In genomic region chr7:150942591-150943452, GRCh38 we compare ENCODE assay signal across 1 cellular context.
A peak's percentile ranks its signal among the peaks of the same experiment; 100 is the strongest.
TF ChIP-seq lines count a peak whose summit lies in the region.

No MANE protein-coding gene starts in this region.

TF ChIP-seq in K562, 482 proteins besides CTCF, POLR2A, EP300 and RAD21:
- TF ChIP-seq FOS (IDR thresholded peaks at IDR 0.05; ENCODE audit: extremely low read depth, insufficient read length): no peak
- no peak for TF ChIP-seq CBFA2T2 (conservative IDR thresholded peaks at IDR 0.05)
- no peak for TF ChIP-seq SMC3 (conservative IDR thresholded peaks at IDR 0.05; ENCODE audit: insufficient read depth, low read depth, low read length)
- 0 out of 2 replicates have a peak, but pooled peaks have one; percentile 18 for TF ChIP-seq SMAD4 (CRISPR knock-in tag; conservative IDR thresholded peaks at IDR 0.05)
- TF ChIP-seq ZFPM2 (CRISPR knock-in tag; IDR thresholded peaks at IDR 0.05): no peak
- no peak for TF ChIP-seq NFXL1 (CRISPR knock-in tag; IDR thresholded peaks at IDR 0.05)
- TF ChIP-seq RBFOX2 (IDR thresholded peaks at IDR 0.05; ENCODE audit: low read depth, low read length): peak; percentile 45; the same call in 1 of the 2 replicates
- TF ChIP-seq ETV6 (IDR thresholded peaks at IDR 0.05; ENCODE audit: borderline replicate concordance in 1 of 2, low read depth in 2 of 2, low read length in 1 of 2): no peak
- 0 out of 2 replicates have a peak, but pooled peaks have one; percentile 27 for TF ChIP-seq ETV6 (CRISPR knock-in tag; IDR thresholded peaks at IDR 0.05; ENCODE audit: borderline replicate concordance)
- TF ChIP-seq ZBTB8A (IDR thresholded peaks at IDR 0.05; ENCODE audit: partially characterized antibody): no peak
- no peak for TF ChIP-seq RBM22 (IDR thresholded peaks at IDR 0.05; ENCODE audit: low read depth, low read length, poor library complexity, severe bottlenecking)
- TF ChIP-seq HDAC2 (IDR thresholded peaks at IDR 0.05): no peak
- TF ChIP-seq NFE2L1 (tag; IDR thresholded peaks at IDR 0.05; ENCODE audit: borderline replicate concordance, low read depth): no peak
- TF ChIP-seq POLR2G (IDR thresholded peaks at IDR 0.05; ENCODE audit: low read depth, low read length): peak; percentile 73
- TF ChIP-seq TRIM28 (IDR thresholded peaks at IDR 0.05): no peak
- no peak for TF ChIP-seq ZNF57 (CRISPR knock-in tag; IDR thresholded peaks at IDR 0.05)
- TF ChIP-seq, protein P1, sequence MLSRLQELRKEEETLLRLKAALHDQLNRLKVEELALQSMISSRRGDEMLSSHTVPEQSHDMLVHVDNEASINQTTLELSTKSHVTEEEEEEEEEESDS (CRISPR knock-in tag; IDR thresholded peaks at IDR 0.05): no peak
- TF ChIP-seq BCOR (IDR thresholded peaks at IDR 0.05): no peak
- TF ChIP-seq PTRF (tag; IDR thresholded peaks at IDR 0.05): no peak
- TF ChIP-seq LCOR (CRISPR knock-in tag; IDR thresholded peaks at IDR 0.05): no peak
- no peak for TF ChIP-seq ZFX (CRISPR knock-in tag; IDR thresholded peaks at IDR 0.05)
- TF ChIP-seq ZC3H4 (CRISPR knock-in tag; IDR thresholded peaks at IDR 0.05; ENCODE audit: borderline replicate concordance): no peak
- TF ChIP-seq PYGO2 (tag; IDR thresholded peaks at IDR 0.05): no peak
- peak; percentile 84 for TF ChIP-seq NFIC (IDR thresholded peaks at IDR 0.05)
- TF ChIP-seq, protein P2, sequence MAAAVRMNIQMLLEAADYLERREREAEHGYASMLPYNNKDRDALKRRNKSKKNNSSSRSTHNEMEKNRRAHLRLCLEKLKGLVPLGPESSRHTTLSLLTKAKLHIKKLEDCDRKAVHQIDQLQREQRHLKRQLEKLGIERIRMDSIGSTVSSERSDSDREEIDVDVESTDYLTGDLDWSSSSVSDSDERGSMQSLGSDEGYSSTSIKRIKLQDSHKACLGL (CRISPR knock-in tag; IDR thresholded peaks at IDR 0.05; ENCODE audit: borderline replicate concordance, poor library complexity, severe bottlenecking): no peak
- no peak for TF ChIP-seq SIN3B (IDR thresholded peaks at IDR 0.05; ENCODE audit: low read depth)
- TF ChIP-seq CBX8 (IDR thresholded peaks at IDR 0.05; ENCODE audit: borderline replicate concordance, extremely low read depth, low read depth, low read length, poor library complexity, severe bottlenecking): no peak
- no peak for TF ChIP-seq HLTF (IDR thresholded peaks at IDR 0.05)
- TF ChIP-seq PHF20 (IDR thresholded peaks at IDR 0.05; ENCODE audit: partially characterized antibody): no peak
- TF ChIP-seq STAT6 (CRISPR knock-in tag; IDR thresholded peaks at IDR 0.05): no peak
- no peak for TF ChIP-seq OTX1 (CRISPR knock-in tag; IDR thresholded peaks at IDR 0.05)
- no peak for TF ChIP-seq ZNF696 (CRISPR knock-in tag; conservative IDR thresholded peaks at IDR 0.05)
- no peak for TF ChIP-seq TFAM (CRISPR knock-in tag; conservative IDR thresholded peaks at IDR 0.05)
- no peak for TF ChIP-seq ZNF589 (CRISPR knock-in tag; IDR thresholded peaks at IDR 0.05; ENCODE audit: low read depth)
- TF ChIP-seq SNRNP70 (optimal IDR thresholded peaks at IDR 0.05; ENCODE audit: low read depth, low read length): no peak
- TF ChIP-seq MAFK (IDR thresholded peaks at IDR 0.05; ENCODE audit: low read length): no peak
- no peak for TF ChIP-seq RBM39 (optimal IDR thresholded peaks at IDR 0.05; ENCODE audit: low read depth, low read length)
- TF ChIP-seq, protein P3, sequence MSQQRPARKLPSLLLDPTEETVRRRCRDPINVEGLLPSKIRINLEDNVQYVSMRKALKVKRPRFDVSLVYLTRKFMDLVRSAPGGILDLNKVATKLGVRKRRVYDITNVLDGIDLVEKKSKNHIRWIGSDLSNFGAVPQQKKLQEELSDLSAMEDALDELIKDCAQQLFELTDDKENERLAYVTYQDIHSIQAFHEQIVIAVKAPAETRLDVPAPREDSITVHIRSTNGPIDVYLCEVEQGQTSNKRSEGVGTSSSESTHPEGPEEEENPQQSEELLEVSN (IDR thresholded peaks at IDR 0.05; ENCODE audit: borderline replicate concordance in 1 of 2, extremely low read depth in 1 of 2, insufficient read depth in 1 of 2, insufficient read length in 1 of 2, low read depth in 1 of 2, low read length in 1 of 2, poor library complexity in 1 of 2, severe bottlenecking in 1 of 2): no peak
- no peak for TF ChIP-seq RHOXF2B (CRISPR knock-in tag; conservative IDR thresholded peaks at IDR 0.05)
- TF ChIP-seq ZFP91 (CRISPR knock-in tag; IDR thresholded peaks at IDR 0.05): 0 out of 2 replicates have a peak, but pooled peaks have one; percentile 9
- TF ChIP-seq SMARCA4 (IDR thresholded peaks at IDR 0.05): no peak
- TF ChIP-seq ZNF384 (IDR thresholded peaks at IDR 0.05; ENCODE audit: low read depth, low read length): no peak
- TF ChIP-seq SP1 (CRISPR knock-in tag; IDR thresholded peaks at IDR 0.05): no peak
- no peak for TF ChIP-seq ZNF592 (IDR thresholded peaks at IDR 0.05)
- TF ChIP-seq CHD4 (IDR thresholded peaks at IDR 0.05; ENCODE audit: insufficient read depth, insufficient replicate concordance, low read depth, low read length, poor library complexity, severe bottlenecking): no peak
- TF ChIP-seq MAZ (CRISPR knock-in tag; conservative IDR thresholded peaks at IDR 0.05 in 1 of 2, IDR thresholded peaks at IDR 0.05 in 1 of 2): 0 out of 4 replicates have a peak, but pooled peaks of 1 of the 2 experiments have one; percentile 30
- TF ChIP-seq, protein P4, sequence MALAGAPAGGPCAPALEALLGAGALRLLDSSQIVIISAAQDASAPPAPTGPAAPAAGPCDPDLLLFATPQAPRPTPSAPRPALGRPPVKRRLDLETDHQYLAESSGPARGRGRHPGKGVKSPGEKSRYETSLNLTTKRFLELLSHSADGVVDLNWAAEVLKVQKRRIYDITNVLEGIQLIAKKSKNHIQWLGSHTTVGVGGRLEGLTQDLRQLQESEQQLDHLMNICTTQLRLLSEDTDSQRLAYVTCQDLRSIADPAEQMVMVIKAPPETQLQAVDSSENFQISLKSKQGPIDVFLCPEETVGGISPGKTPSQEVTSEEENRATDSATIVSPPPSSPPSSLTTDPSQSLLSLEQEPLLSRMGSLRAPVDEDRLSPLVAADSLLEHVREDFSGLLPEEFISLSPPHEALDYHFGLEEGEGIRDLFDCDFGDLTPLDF (CRISPR knock-in tag; IDR thresholded peaks at IDR 0.05): no peak
- TF ChIP-seq ZBTB17 (CRISPR knock-in tag; IDR thresholded peaks at IDR 0.05): peak; percentile 16; the same call in 1 of the 2 replicates
- no peak for TF ChIP-seq CREB1 (IDR thresholded peaks at IDR 0.05)
- 0 out of 2 replicates have a peak, but pooled peaks have one; percentile 8 for TF ChIP-seq CREB1 (CRISPR knock-in tag; IDR thresholded peaks at IDR 0.05)
- TF ChIP-seq ZNF449 (CRISPR knock-in tag; IDR thresholded peaks at IDR 0.05): no peak
